Comparison of ENCODE assay signal across 9 cellular contexts in genomic region chr19:32652893-32653625, GRCh38. TPM values are rescaled to one million over a fixed set of nuclear protein-coding genes. Genes with fewer than 3 reads are reported as not detected.
DNase-seq lines count a peak whose midpoint lies in the region; ATAC-seq and TF ChIP-seq lines count a peak whose summit lies in the region.
"Had no signal": no experiment of that assay in that cellular context is flagged by ENCODE, and none has a peak within 500 bp of the region (broad histone marks: within the 10 kb centered on the region; RNA-seq: fewer than 3 reads in every experiment).

No MANE protein-coding gene starts in this region.

- DNase-seq in DMS79 treated with DMSO at 0.1 percent for 48 hours (lab: John Stamatoyannopoulos, UW) (peak; percentile 86), RWPE1 (ENCODE audit: low spot score) (no peak), globus pallidus (ENCODE audit: low spot score) (peak; percentile 23), ovary (peak; percentile 69 to 86 (median 85)), NCI-H1436 treated with DMSO at 0.1 percent for 48 hours (lab: John Stamatoyannopoulos, UW) (no peak)
- no peak for DNase-seq in stimulated activated naive CD4-positive, alpha-beta T cell (lab: John Stamatoyannopoulos, UW)

- no peak for TF ChIP-seq EP300 in ovary (IDR thresholded peaks at IDR 0.05)

- CTCF ChIA-PET in RWPE1 (lab: Yijun Ruan, JAX) = interaction anchor here (0.8 kb wide), 1 partner anchor 1208 kb away, joined by 4 read pairs; no protein-coding TSS in a partner anchor

- ATAC-seq in GM18873 (IDR thresholded peaks at IDR 0.05; ENCODE audit: low FRiP score, unreplicated experiment) = no peak
- ATAC-seq in GM18498 (IDR thresholded peaks at IDR 0.05; ENCODE audit: unreplicated experiment) = no peak
- ATAC-seq: Panc1 had no signal

- intact Hi-C loops in ovary (cut with DNase I) = no loop called here

- no peaks in the 10 kb centered on the region for H3K36me3 ChIP-seq in ovary

- peaks cover 3% of the 10 kb centered on the region for H3K4me1 ChIP-seq in ovary (ENCODE audit: insufficient read depth)

- no peaks in the 10 kb centered on the region for H3K27me3 ChIP-seq in ovary

- H3K4me3 ChIP-seq in ovary = no peak overlapping the region

- POLR2A ChIA-PET in RWPE1 (lab: Yijun Ruan, JAX; ENCODE audit: low non-redundant PET) = no interaction called here

- H3K27ac ChIP-seq in RWPE1 (peak overlapping the region; percentile 3; the same call in 1 of the 2 replicates), ovary (no peak overlapping the region)

- H3K9me3 ChIP-seq in ovary = no peaks in the 10 kb centered on the region

- TF ChIP-seq POLR2A in ovary (IDR thresholded peaks at IDR 0.05) = no peak

- WGBS in ovary, 3 donors = 46 to 48% (median 47%) methylated on average over 13 of the region's 13 CpGs

- TF ChIP-seq CTCF in RWPE1 (conservative IDR thresholded peaks at IDR 0.05; ENCODE audit: low read depth) = no peak
- no peak for TF ChIP-seq CTCF in ovary (IDR thresholded peaks at IDR 0.05)

RNA-seq across cellular contexts. Expression of gene ANKRD27, which starts 21.9 kb away (rescaled TPM):
- 10 to 100 TPM; 10.6 to 33.6 (median 23.5) TPM for total RNA-seq in ovary
- polyA plus RNA-seq in ovary = 10 to 100 TPM in 1 of 2 donors, 1 to 10 TPM in 1; 9.9 to 19.4 TPM

RNA-seq across cellular contexts. Expression of gene RGS9BP, which starts 22.6 kb away (rescaled TPM):
- under 1 TPM in 2 of 7 donors, not detected in 5; 0.17 to 0.31 TPM for total RNA-seq in ovary
- under 1 TPM; 0.06 to 0.15 TPM for polyA plus RNA-seq in ovary

RNA-seq across cellular contexts. Expression of gene NUDT19, which starts 38.6 kb away (rescaled TPM):
- total RNA-seq in ovary = 1 to 10 TPM; 3.6 to 10.0 (median 6.3) TPM
- 10 to 100 TPM in 1 of 2 donors, 1 to 10 TPM in 1; 4.6 to 13.0 TPM for polyA plus RNA-seq in ovary

Comparison
In these comparisons a context has a peak if more than half of its experiments do, and no peak if none do; other contexts are left out.
1. DNase-seq: peak in DMS79 treated with DMSO at 0.1 percent for 48 hours (single experiment), globus pallidus (single experiment) and ovary (5 of 5); none in RWPE1 (single experiment), stimulated activated naive CD4-positive, alpha-beta T cell (0 of 6) and NCI-H1436 treated with DMSO at 0.1 percent for 48 hours (single experiment).